12 cellular contexts compared by ENCODE assay signal in genomic region chr19:39969266-39969665, GRCh38. TPM values are rescaled to one million over a fixed set of nuclear protein-coding genes. Genes with fewer than 3 reads are reported as not detected.
A peak's percentile ranks its signal among the peaks of the same experiment; 100 is the strongest.
DNase-seq lines count a peak whose midpoint lies in the region; ATAC-seq, FAIRE-seq and TF ChIP-seq lines count a peak whose summit lies in the region.
"Had no signal": no experiment of that assay in that cellular context is flagged by ENCODE, and none has a peak within 500 bp of the region (broad histone marks: within the 10 kb centered on the region; RNA-seq: fewer than 3 reads in every experiment).

No MANE protein-coding gene starts in this region.

- TF ChIP-seq CTCF in CD4-positive, alpha-beta T cell (IDR thresholded peaks at IDR 0.05), result no peak
- TF ChIP-seq CTCF in bronchial epithelial cell (IDR thresholded peaks at IDR 0.05; ENCODE audit: insufficient read depth, low read length, severe bottlenecking) (no peak), nephron (IDR thresholded peaks at IDR 0.05; ENCODE audit: unreplicated experiment in 3 of 3) (no peak), BE2C (IDR thresholded peaks at IDR 0.05; ENCODE audit: low read depth, low read length) (no peak)

- no peaks in the 10 kb centered on the region for H3K9me3 Mint-ChIP-seq in CD4-positive, alpha-beta T cell
- no peaks in the 10 kb centered on the region for H3K9me3 Mint-ChIP-seq in nephron

- H3K36me3 ChIP-seq in KOPT-K1 (ENCODE audit: insufficient read depth, low read length) (peaks cover 22% of the 10 kb centered on the region), bronchial epithelial cell (ENCODE audit: control insufficient read depth, insufficient read depth, low read length) (peaks cover 10% of the 10 kb centered on the region), BE2C (peaks cover 19% of the 10 kb centered on the region)

- H3K27me3 Mint-ChIP-seq in CD4-positive, alpha-beta T cell, result no peaks in the 10 kb centered on the region
- no peaks in the 10 kb centered on the region for H3K27me3 Mint-ChIP-seq in nephron (ENCODE audit: low read depth)

- peak overlapping the region; percentile 97 for H3K27ac Mint-ChIP-seq in CD4-positive, alpha-beta T cell
- H3K27ac Mint-ChIP-seq in nephron, result peak overlapping the region; percentile 63 to 97 (median 95)

- intact Hi-C loops in CD4-positive, alpha-beta T cell (cut with DNase I, micrococcal nuclease), result loop anchor here in 1 of 2 experiments (2.0 to 10.0 kb wide), 3 partner anchors 37 to 1386 kb away; partner anchors contain the start of genes FCGBP and TGFB1

- H3K4me3 Mint-ChIP-seq in CD4-positive, alpha-beta T cell, result peak overlapping the region; percentile 98
- peak overlapping the region; percentile 98 to 99 (median 99) for H3K4me3 Mint-ChIP-seq in nephron

- FAIRE-seq in bronchial epithelial cell (lab: Jason Lieb, UNC), result no peak
- FAIRE-seq: TTC549 had no signal

- no peak overlapping the region for H3K4me3 ChIP-seq in bronchial epithelial cell (ENCODE audit: low read depth, low read length)
- no peak overlapping the region for H3K4me3 ChIP-seq in BE2C (ENCODE audit: low read depth, low read length)

- H3K9me3 ChIP-seq in CD4-positive, alpha-beta T cell (ENCODE audit: control insufficient read depth, low read length), result no peaks in the 10 kb centered on the region
- H3K9me3 ChIP-seq in KOPT-K1 (ENCODE audit: insufficient read depth, low read length, poor library complexity, severe bottlenecking) (no peaks in the 10 kb centered on the region), BE2C (no peaks in the 10 kb centered on the region)

- H3K27ac ChIP-seq in CD4-positive, alpha-beta T cell (ENCODE audit: low read depth, low read length), result peak overlapping the region; percentile 87
- peak overlapping the region; percentile 89 for H3K27ac ChIP-seq in KOPT-K1 (ENCODE audit: low read depth, low read length, poor library complexity, severe bottlenecking)

- CTCF ChIA-PET in CD4-positive, alpha-beta T cell (lab: Charles Lee), result interaction anchor here (1.3 to 2.4 kb wide), 3 partner anchors 18 to 177 kb away, joined by 3 to 15 read pairs (median 11); no protein-coding TSS in a partner anchor

- H3K4me1 ChIP-seq in BE2C, result no peaks in the 10 kb centered on the region

- peaks cover 59% of the 10 kb centered on the region for H3K4me1 Mint-ChIP-seq in CD4-positive, alpha-beta T cell (ENCODE audit: low read depth)
- peaks cover 28% of the 10 kb centered on the region for H3K4me1 Mint-ChIP-seq in nephron

- no peak for DNase-seq in CD4-positive, alpha-beta T cell
- DNase-seq in bronchial epithelial cell (ENCODE audit: low read depth), result peak; percentile 68
- no peak for DNase-seq in BE2C
- no peak for DNase-seq in central memory CD4-positive, alpha-beta T cell
- DNase-seq in kidney glomerular epithelial cell (lab: John Stamatoyannopoulos, UW), result no peak
- DNase-seq: islet precursor cell, NCI-H2107 had no signal

- no peaks in the 10 kb centered on the region for H3K27me3 ChIP-seq in CD4-positive, alpha-beta T cell (ENCODE audit: control insufficient read depth, insufficient read depth, low read length)
- no peaks in the 10 kb centered on the region for H3K27me3 ChIP-seq in bronchial epithelial cell (ENCODE audit: control insufficient read depth, insufficient read depth, low read length)
- H3K27me3 ChIP-seq in BE2C, result no peaks in the 10 kb centered on the region
- H3K27me3 ChIP-seq: cardiac muscle cell had no signal

- no peak for ATAC-seq in CD4-positive, alpha-beta T cell (ENCODE audit: poor library complexity)
- ATAC-seq in GM19035 (IDR thresholded peaks at IDR 0.05; ENCODE audit: unreplicated experiment), result no peak

- POLR2A ChIA-PET in CD4-positive, alpha-beta T cell (lab: Charles Lee), result interaction anchor here (1.1 to 4.4 kb wide), 13 partner anchors 8 to 135 kb away, joined by 3 to 172 read pairs (median 31); partner anchors contain the start of genes DYRK1B, ZNF546 and ZNF780A

- peaks cover 31% of the 10 kb centered on the region for H3K36me3 Mint-ChIP-seq in CD4-positive, alpha-beta T cell (ENCODE audit: low read depth)
- H3K36me3 Mint-ChIP-seq in nephron (ENCODE audit: low read depth), result peaks cover 23% of the 10 kb centered on the region

RNA-seq across cellular contexts. Expression of gene PSMC4, which starts 1.7 kb away (rescaled TPM):
- 10 to 100 TPM; 61.3 to 67.4 TPM for total RNA-seq in CD4-positive, alpha-beta T cell
- 89.2 and 99.3 TPM in 2 replicates for total RNA-seq in bronchial epithelial cell
- polyA plus RNA-seq in BE2C (2012; ENCODE audit: insufficient read depth, insufficient read length, low read depth), result 418 TPM

RNA-seq across cellular contexts. Expression of gene ZNF546, which starts 27.6 kb away (rescaled TPM):
- 1 to 10 TPM; 2.4 to 3.8 TPM for total RNA-seq in CD4-positive, alpha-beta T cell
- total RNA-seq in bronchial epithelial cell, result 2.2 and 2.4 TPM in 2 replicates
- 1.0 TPM for polyA plus RNA-seq in BE2C (2012; ENCODE audit: insufficient read depth, insufficient read length, low read depth)

RNA-seq across cellular contexts. Expression of gene FCGBP, which starts 34.8 kb away (rescaled TPM):
- total RNA-seq in CD4-positive, alpha-beta T cell, result 10 to 100 TPM; 16.3 to 19.1 TPM
- 0.38 and 0.53 TPM in 2 replicates for total RNA-seq in bronchial epithelial cell
- polyA plus RNA-seq in BE2C (2012; ENCODE audit: insufficient read depth, insufficient read length, low read depth), result 0.17 TPM
- polyA plus RNA-seq: cardiac muscle cell had no signal

Comparison
In these comparisons a context has a peak if more than half of its experiments do, and no peak if none do; other contexts are left out.
1. RNA of gene FCGBP, which starts 34.8 kb away (total RNA-seq): 16.3 to 19.1 TPM in CD4-positive, alpha-beta T cell; 0.38 to 0.53 TPM in bronchial epithelial cell; every median in the first group is over 10 times any median in the second.